In genomic region chr1:223886516-223886921, GRCh38 we compare ENCODE assay signal across 1 cellular context.
A peak's percentile ranks its signal among the peaks of the same experiment; 100 is the strongest.
TF ChIP-seq lines count a peak whose summit lies in the region.

No MANE protein-coding gene starts in this region.

TF ChIP-seq in HepG2, 621 proteins besides CTCF, POLR2A, EP300 and RAD21 (continued from another document and continues in another):
- no peak for TF ChIP-seq PRDM15 (CRISPR knock-in tag; IDR thresholded peaks at IDR 0.05)
- no peak for TF ChIP-seq ZNF879 (CRISPR knock-in tag; IDR thresholded peaks at IDR 0.05)
- no peak for TF ChIP-seq KDM5A (IDR thresholded peaks at IDR 0.05; ENCODE audit: borderline replicate concordance, low read length)
- TF ChIP-seq, protein P1, sequence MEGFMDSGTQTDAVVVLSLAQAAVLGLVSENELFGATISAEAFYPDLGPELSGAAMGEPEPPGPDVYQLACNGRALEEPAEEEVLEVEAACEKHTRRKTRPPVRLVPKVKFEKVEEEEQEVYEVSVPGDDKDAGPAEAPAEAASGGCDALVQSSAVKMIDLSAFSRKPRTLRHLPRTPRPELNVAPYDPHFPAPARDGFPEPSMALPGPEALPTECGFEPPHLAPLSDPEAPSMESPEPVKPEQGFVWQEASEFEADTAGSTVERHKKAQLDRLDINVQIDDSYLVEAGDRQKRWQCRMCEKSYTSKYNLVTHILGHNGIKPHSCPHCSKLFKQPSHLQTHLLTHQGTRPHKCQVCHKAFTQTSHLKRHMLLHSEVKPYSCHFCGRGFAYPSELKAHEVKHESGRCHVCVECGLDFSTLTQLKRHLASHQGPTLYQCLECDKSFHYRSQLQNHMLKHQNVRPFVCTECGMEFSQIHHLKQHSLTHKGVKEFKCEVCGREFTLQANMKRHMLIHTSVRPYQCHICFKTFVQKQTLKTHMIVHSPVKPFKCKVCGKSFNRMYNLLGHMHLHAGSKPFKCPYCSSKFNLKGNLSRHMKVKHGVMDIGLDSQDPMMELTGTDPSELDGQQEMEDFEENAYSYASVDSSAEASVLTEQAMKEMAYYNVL (CRISPR knock-in tag; IDR thresholded peaks at IDR 0.05; ENCODE audit: borderline replicate concordance), result 0 out of 2 replicates have a peak, but pooled peaks have one; percentile 31
- no peak for TF ChIP-seq ZNF136 (CRISPR knock-in tag; IDR thresholded peaks at IDR 0.05; ENCODE audit: low read depth)
- no peak for TF ChIP-seq CBX5 (CRISPR knock-in tag; IDR thresholded peaks at IDR 0.05; ENCODE audit: borderline replicate concordance)
- TF ChIP-seq PHF20 (CRISPR knock-in tag; IDR thresholded peaks at IDR 0.05), result no peak
- peak; percentile 60; the same call in 1 of the 2 replicates for TF ChIP-seq MYPOP (CRISPR knock-in tag; IDR thresholded peaks at IDR 0.05)
- no peak for TF ChIP-seq SIX4 (CRISPR knock-in tag; IDR thresholded peaks at IDR 0.05)
- no peak; the same call in 1 of the 2 replicates for TF ChIP-seq ZNF460 (CRISPR knock-in tag; IDR thresholded peaks at IDR 0.05; ENCODE audit: borderline replicate concordance)
- TF ChIP-seq POGK (CRISPR knock-in tag; conservative IDR thresholded peaks at IDR 0.05), result peak; percentile 42; the same call in 1 of the 2 replicates
- no peak for TF ChIP-seq SNAPC4 (CRISPR knock-in tag; IDR thresholded peaks at IDR 0.05)
- TF ChIP-seq RBAK (CRISPR knock-in tag; IDR thresholded peaks at IDR 0.05), result no peak
- TF ChIP-seq KLF6 (CRISPR knock-in tag; IDR thresholded peaks at IDR 0.05), result peak; percentile 39; the same call in 1 of the 2 replicates
- no peak for TF ChIP-seq ZBTB7B (CRISPR knock-in tag; IDR thresholded peaks at IDR 0.05)
- no peak for TF ChIP-seq IRF1 (CRISPR knock-in tag; IDR thresholded peaks at IDR 0.05; ENCODE audit: low read depth)
- TF ChIP-seq PPARG (CRISPR knock-in tag; conservative IDR thresholded peaks at IDR 0.05), result peak; percentile 29; the same call in 1 of the 2 replicates
- no peak for TF ChIP-seq KDM5B (CRISPR knock-in tag; IDR thresholded peaks at IDR 0.05; ENCODE audit: borderline replicate concordance)
- TF ChIP-seq ZNF414 (CRISPR knock-in tag; IDR thresholded peaks at IDR 0.05), result peak; percentile 51; the same call in 1 of the 2 replicates
- no peak for TF ChIP-seq ZBTB44 (CRISPR knock-in tag; IDR thresholded peaks at IDR 0.05)
- TF ChIP-seq MAZ (IDR thresholded peaks at IDR 0.05; ENCODE audit: borderline replicate concordance, low read depth, low read length), result no peak
- 0 out of 2 replicates have a peak, but pooled peaks have one; percentile 43 for TF ChIP-seq MAZ (CRISPR knock-in tag; IDR thresholded peaks at IDR 0.05; ENCODE audit: low read depth)
- TF ChIP-seq SATB2 (CRISPR knock-in tag; IDR thresholded peaks at IDR 0.05), result no peak
- no peak for TF ChIP-seq CENPT (CRISPR knock-in tag; IDR thresholded peaks at IDR 0.05; ENCODE audit: low read depth)
- no peak for TF ChIP-seq ZFP62 (CRISPR knock-in tag; IDR thresholded peaks at IDR 0.05)
- TF ChIP-seq KDM1A (CRISPR knock-in tag; IDR thresholded peaks at IDR 0.05), result peak; percentile 54; the same call in 1 of the 2 replicates
- TF ChIP-seq ZNF20 (CRISPR knock-in tag; IDR thresholded peaks at IDR 0.05), result no peak
- TF ChIP-seq FOXP1 (IDR thresholded peaks at IDR 0.05), result no peak
- peak; percentile 93 for TF ChIP-seq FOXP1 (CRISPR knock-in tag; IDR thresholded peaks at IDR 0.05)
- no peak for TF ChIP-seq MXD4 (CRISPR knock-in tag; IDR thresholded peaks at IDR 0.05)
- peak; percentile 65; the same call in 1 of the 2 replicates for TF ChIP-seq HIVEP1 (CRISPR knock-in tag; IDR thresholded peaks at IDR 0.05)
- no peak for TF ChIP-seq BORCS8-MEF2B (CRISPR knock-in tag; IDR thresholded peaks at IDR 0.05)
- TF ChIP-seq ZNF432 (CRISPR knock-in tag; IDR thresholded peaks at IDR 0.05; ENCODE audit: borderline replicate concordance), result no peak
- TF ChIP-seq PITX1 (CRISPR knock-in tag; IDR thresholded peaks at IDR 0.05), result peak; percentile 94
- peak; percentile 85 for TF ChIP-seq ZNF644 (CRISPR knock-in tag; IDR thresholded peaks at IDR 0.05; ENCODE audit: low read depth)
- peak; percentile 67 for TF ChIP-seq SKI (IDR thresholded peaks at IDR 0.05; ENCODE audit: partially characterized antibody)
- TF ChIP-seq, protein P2, sequence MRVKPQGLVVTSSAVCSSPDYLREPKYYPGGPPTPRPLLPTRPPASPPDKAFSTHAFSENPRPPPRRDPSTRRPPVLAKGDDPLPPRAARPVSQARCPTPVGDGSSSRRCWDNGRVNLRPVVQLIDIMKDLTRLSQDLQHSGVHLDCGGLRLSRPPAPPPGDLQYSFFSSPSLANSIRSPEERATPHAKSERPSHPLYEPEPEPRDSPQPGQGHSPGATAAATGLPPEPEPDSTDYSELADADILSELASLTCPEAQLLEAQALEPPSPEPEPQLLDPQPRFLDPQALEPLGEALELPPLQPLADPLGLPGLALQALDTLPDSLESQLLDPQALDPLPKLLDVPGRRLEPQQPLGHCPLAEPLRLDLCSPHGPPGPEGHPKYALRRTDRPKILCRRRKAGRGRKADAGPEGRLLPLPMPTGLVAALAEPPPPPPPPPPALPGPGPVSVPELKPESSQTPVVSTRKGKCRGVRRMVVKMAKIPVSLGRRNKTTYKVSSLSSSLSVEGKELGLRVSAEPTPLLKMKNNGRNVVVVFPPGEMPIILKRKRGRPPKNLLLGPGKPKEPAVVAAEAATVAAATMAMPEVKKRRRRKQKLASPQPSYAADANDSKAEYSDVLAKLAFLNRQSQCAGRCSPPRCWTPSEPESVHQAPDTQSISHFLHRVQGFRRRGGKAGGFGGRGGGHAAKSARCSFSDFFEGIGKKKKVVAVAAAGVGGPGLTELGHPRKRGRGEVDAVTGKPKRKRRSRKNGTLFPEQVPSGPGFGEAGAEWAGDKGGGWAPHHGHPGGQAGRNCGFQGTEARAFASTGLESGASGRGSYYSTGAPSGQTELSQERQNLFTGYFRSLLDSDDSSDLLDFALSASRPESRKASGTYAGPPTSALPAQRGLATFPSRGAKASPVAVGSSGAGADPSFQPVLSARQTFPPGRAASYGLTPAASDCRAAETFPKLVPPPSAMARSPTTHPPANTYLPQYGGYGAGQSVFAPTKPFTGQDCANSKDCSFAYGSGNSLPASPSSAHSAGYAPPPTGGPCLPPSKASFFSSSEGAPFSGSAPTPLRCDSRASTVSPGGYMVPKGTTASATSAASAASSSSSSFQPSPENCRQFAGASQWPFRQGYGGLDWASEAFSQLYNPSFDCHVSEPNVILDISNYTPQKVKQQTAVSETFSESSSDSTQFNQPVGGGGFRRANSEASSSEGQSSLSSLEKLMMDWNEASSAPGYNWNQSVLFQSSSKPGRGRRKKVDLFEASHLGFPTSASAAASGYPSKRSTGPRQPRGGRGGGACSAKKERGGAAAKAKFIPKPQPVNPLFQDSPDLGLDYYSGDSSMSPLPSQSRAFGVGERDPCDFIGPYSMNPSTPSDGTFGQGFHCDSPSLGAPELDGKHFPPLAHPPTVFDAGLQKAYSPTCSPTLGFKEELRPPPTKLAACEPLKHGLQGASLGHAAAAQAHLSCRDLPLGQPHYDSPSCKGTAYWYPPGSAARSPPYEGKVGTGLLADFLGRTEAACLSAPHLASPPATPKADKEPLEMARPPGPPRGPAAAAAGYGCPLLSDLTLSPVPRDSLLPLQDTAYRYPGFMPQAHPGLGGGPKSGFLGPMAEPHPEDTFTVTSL (CRISPR knock-in tag; IDR thresholded peaks at IDR 0.05; ENCODE audit: borderline replicate concordance), result peak; percentile 95
- TF ChIP-seq ZFP36L1 (CRISPR knock-in tag; IDR thresholded peaks at IDR 0.05), result peak; percentile 90
